Comparison of ENCODE assay signal across 1 cellular context in the genomic region with DNA sequence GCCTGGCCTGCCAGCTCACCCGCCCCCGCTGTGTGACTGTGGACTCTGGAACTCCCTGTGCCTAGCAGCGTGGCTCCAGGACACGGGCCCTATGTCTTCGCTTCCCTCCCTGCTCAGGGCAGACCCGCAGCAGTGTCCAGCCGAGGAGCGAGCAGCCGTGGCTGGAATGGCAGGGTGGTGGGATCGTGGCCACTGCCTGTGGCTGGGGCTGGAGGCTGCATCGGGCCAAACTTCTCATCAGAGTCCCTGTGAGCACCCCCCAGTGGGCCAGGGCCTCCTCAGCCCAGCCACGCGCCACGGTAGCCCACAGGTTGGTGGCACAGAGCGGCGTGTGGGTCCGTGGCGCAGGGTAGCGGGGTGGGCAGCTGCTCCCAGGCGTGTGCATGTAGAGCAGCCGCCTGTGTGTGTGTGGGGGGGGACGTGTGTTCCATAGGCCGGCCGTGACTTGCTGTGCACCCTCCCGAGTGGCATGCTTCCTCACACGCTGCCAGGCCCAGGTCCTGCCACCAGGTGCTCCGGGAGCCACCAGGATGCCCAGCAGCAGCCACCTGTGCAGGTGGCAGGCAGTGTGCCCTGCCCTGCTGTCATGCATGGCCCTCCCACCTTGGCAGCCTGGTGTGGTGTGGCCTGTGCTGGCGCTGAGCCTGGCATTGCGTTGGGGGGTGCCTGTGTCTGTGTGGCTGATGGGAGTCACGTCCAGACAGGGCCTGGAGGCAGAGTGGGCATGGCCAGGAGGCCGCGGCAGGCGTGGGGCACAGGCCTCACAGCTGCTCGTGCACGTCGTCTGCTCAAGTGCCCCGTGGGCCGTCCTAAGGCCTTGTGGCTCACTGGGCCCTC.
TF ChIP-seq lines count a peak whose summit lies in the region.

No MANE protein-coding gene starts in this region.

TF ChIP-seq in SK-N-SH treated with all-trans-retinoic acid at 6 μM for 48 hours, 23 proteins besides CTCF, POLR2A, EP300 and RAD21 (continued from another document):
- TF ChIP-seq, protein P1, sequence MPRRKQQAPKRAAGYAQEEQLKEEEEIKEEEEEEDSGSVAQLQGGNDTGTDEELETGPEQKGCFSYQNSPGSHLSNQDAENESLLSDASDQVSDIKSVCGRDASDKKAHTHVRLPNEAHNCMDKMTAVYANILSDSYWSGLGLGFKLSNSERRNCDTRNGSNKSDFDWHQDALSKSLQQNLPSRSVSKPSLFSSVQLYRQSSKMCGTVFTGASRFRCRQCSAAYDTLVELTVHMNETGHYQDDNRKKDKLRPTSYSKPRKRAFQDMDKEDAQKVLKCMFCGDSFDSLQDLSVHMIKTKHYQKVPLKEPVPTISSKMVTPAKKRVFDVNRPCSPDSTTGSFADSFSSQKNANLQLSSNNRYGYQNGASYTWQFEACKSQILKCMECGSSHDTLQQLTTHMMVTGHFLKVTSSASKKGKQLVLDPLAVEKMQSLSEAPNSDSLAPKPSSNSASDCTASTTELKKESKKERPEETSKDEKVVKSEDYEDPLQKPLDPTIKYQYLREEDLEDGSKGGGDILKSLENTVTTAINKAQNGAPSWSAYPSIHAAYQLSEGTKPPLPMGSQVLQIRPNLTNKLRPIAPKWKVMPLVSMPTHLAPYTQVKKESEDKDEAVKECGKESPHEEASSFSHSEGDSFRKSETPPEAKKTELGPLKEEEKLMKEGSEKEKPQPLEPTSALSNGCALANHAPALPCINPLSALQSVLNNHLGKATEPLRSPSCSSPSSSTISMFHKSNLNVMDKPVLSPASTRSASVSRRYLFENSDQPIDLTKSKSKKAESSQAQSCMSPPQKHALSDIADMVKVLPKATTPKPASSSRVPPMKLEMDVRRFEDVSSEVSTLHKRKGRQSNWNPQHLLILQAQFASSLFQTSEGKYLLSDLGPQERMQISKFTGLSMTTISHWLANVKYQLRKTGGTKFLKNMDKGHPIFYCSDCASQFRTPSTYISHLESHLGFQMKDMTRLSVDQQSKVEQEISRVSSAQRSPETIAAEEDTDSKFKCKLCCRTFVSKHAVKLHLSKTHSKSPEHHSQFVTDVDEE (CRISPR knock-in tag; IDR thresholded peaks at IDR 0.05), result no peak
- TF ChIP-seq ARNTL (CRISPR knock-in tag; IDR thresholded peaks at IDR 0.05; ENCODE audit: borderline replicate concordance, low read depth), result no peak
